1 cellular context compared by ENCODE assay signal in genomic region chr21:38769253-38769780, GRCh38.
TF ChIP-seq lines count a peak whose summit lies in the region.

No MANE protein-coding gene starts in this region.

TF ChIP-seq in SK-N-SH treated with all-trans-retinoic acid at 6 μM for 48 hours, 23 proteins besides CTCF, POLR2A, EP300 and RAD21 (continued from another document):
- no peak for TF ChIP-seq TSHZ2 (CRISPR knock-in tag; IDR thresholded peaks at IDR 0.05)
